In the genomic region with DNA sequence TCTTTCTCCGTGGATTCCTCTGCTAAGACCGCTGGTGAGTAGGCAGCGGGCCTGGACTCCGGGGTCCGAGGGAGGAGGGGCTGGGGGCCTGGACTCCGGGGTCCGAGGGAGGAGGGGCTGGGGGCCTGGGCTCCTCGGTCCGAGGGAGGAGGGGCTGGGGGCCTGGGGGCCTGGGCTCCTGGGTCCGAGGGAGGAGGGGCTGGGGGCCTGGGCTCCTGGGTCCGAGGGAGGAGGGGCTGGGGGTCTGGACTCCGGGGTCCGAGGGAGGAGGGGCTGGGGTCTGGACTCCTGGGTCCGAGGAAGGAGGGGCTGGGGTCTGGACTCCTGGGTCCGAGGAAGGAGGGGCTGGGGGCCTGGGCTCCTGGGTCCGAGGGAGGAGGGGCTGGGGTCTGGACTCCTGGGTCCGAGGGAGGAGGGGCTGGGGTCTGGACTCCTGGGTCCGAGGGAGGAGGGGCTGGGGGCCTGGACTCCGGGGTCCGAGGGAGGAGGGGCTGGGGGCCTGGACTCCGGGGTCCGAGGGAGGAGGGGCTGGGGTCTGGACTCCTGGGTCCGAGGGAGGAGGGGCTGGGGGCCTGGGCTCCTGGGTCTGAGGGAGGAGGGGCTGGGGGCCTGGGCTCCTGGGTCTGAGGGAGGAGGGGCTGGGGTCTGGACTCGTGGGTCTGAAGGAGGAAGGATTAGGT, we compare ENCODE assay signal across 8 cellular contexts. TPM values are rescaled to one million over a fixed set of nuclear protein-coding genes. Genes with fewer than 3 reads are reported as not detected.
DNase-seq lines count a peak whose midpoint lies in the region; ATAC-seq and TF ChIP-seq lines count a peak whose summit lies in the region.
"Not testable (repeated sequence)": the region's sequence is repeated elsewhere in the genome, so short reads cannot be mapped to it uniquely, and the experiment has no call there.
"Had no signal": no experiment of that assay in that cellular context is flagged by ENCODE, and none has a peak within 500 bp of the region (broad histone marks: within the 10 kb centered on the region; RNA-seq: fewer than 3 reads in every experiment).

No MANE protein-coding gene starts in this region.

- not testable (repeated sequence) for H3K27me3 ChIP-seq in A673 (replicated peaks; ENCODE audit: insufficient read depth, low read depth, low read length, poor library complexity); endodermal cell (ENCODE audit: control insufficient read depth, insufficient read depth, low read length, poor library complexity, severe bottlenecking)
- H3K27me3 ChIP-seq in gastrocnemius medialis: peaks cover 6 to 34% (median 23%) of the 10 kb centered on the region in 3 donors

- H3K4me3 ChIP-seq in A673 (ENCODE audit: low read depth, low read length, poor library complexity, severe bottlenecking): peak overlapping the region; percentile 70
- H3K4me3 ChIP-seq in Jurkat, Clone E6-1 (ENCODE audit: low read length): peak overlapping the region; percentile 80
- H3K4me3 ChIP-seq in endodermal cell (ENCODE audit: low read length): peak overlapping the region; percentile 95
- H3K4me3 ChIP-seq in lower leg skin (ENCODE audit: low read depth, poor library complexity, severe bottlenecking): peak overlapping the region; percentile 56
- H3K4me3 ChIP-seq in gastrocnemius medialis: peak overlapping the region; percentile 64 to 70 (median 67)

- in situ Hi-C loops in gastrocnemius medialis (cut with MboI; ENCODE audit: low sequenced_read_pairs in 4 of 4): not testable (repeated sequence)

- H3K9me3 ChIP-seq in A673 (ENCODE audit: low read depth, low read length, poor library complexity, severe bottlenecking); endodermal cell (ENCODE audit: control insufficient read depth, low read length); gastrocnemius medialis: not testable (repeated sequence)

- peak overlapping the region; percentile 87 for H3K27ac Mint-ChIP-seq in activated T-helper 2 cell treated with anti-CD3 and anti-CD28 coated beads, Interferon-gamma antibody, Interleukin-2, Interleukin-4, amounts not matched to agents 10 μg/mL and 5 μg/mL and 100 μg/mL, durations not matched to agents 14 hours and 24 hours and 36 hours
- H3K27ac Mint-ChIP-seq in endodermal cell: peak overlapping the region; percentile 81

- POLR2A ChIA-PET in A673 (lab: Charles Lee; ENCODE audit: low non-redundant PET): not testable (repeated sequence)

- H3K4me3 Mint-ChIP-seq in activated T-helper 2 cell treated with anti-CD3 and anti-CD28 coated beads, Interferon-gamma antibody, Interleukin-2, Interleukin-4, amounts not matched to agents 10 μg/mL and 5 μg/mL and 100 μg/mL, durations not matched to agents 14 hours and 24 hours and 36 hours (ENCODE audit: low read depth): peak overlapping the region; percentile 98
- H3K4me3 Mint-ChIP-seq in endodermal cell: peak overlapping the region; percentile 98

- H3K4me1 Mint-ChIP-seq in activated T-helper 2 cell treated with anti-CD3 and anti-CD28 coated beads, Interferon-gamma antibody, Interleukin-2, Interleukin-4, amounts not matched to agents 10 μg/mL and 5 μg/mL and 100 μg/mL, durations not matched to agents 14 hours and 24 hours and 36 hours (ENCODE audit: low read depth): peaks cover 50% of the 10 kb centered on the region
- H3K4me1 Mint-ChIP-seq in endodermal cell: peaks cover 16% of the 10 kb centered on the region

- CTCF ChIA-PET in A673 (lab: Charles Lee): not testable (repeated sequence)

- WGBS in endodermal cell (ENCODE audit: insufficient coverage in 1 of 2, insufficient read length in 1 of 2), 2 experiments: 10 to 30% methylated on average over 2 to 11 of the region's 24 CpGs
- WGBS in lower leg skin, 2 donors: 15 to 24% methylated on average over 6 to 15 of the region's 24 CpGs

- not testable (repeated sequence) for ATAC-seq in gastrocnemius medialis

- DNase-seq in A673 (ENCODE audit: low spot score); Jurkat, Clone E6-1 (ENCODE audit: low read depth, low spot score); activated T-helper 2 cell treated with anti-CD3 and anti-CD28 coated beads, Interferon-gamma antibody, Interleukin-2, Interleukin-4, amounts not matched to agents 10 μg/mL and 5 μg/mL and 100 μg/mL, durations not matched to agents 14 hours and 24 hours and 36 hours (ENCODE audit: low spot score); lower leg skin (ENCODE audit: low spot score in 2 of 2); gastrocnemius medialis: not testable (repeated sequence)
- peak; percentile 47 for DNase-seq in endodermal cell

- TF ChIP-seq CTCF in A673 (conservative IDR thresholded peaks at IDR 0.05; ENCODE audit: low read depth, low read length); endodermal cell (conservative IDR thresholded peaks at IDR 0.05); lower leg skin (IDR thresholded peaks at IDR 0.05); gastrocnemius medialis (IDR thresholded peaks at IDR 0.05 in 4 of 5, conservative IDR thresholded peaks at IDR 0.05 in 1 of 5): not testable (repeated sequence)

- not testable (repeated sequence) for BruUV-seq in A673 (replicated peaks; lab: Mats Ljungman, UMichigan)

- not testable (repeated sequence) for H3K36me3 ChIP-seq in A673 (ENCODE audit: insufficient read depth, low read length, poor library complexity, severe bottlenecking); gastrocnemius medialis
- H3K36me3 ChIP-seq in endodermal cell (ENCODE audit: control insufficient read depth, insufficient read depth, low read length): peaks cover 39% of the 10 kb centered on the region

- H3K27me3 Mint-ChIP-seq in activated T-helper 2 cell treated with anti-CD3 and anti-CD28 coated beads, Interferon-gamma antibody, Interleukin-2, Interleukin-4, amounts not matched to agents 10 μg/mL and 5 μg/mL and 100 μg/mL, durations not matched to agents 14 hours and 24 hours and 36 hours (ENCODE audit: low read depth); endodermal cell (ENCODE audit: insufficient read depth): not testable (repeated sequence)

- TF ChIP-seq POLR2A in lower leg skin (IDR thresholded peaks at IDR 0.05); gastrocnemius medialis (IDR thresholded peaks at IDR 0.05): not testable (repeated sequence)

- H3K27ac ChIP-seq in A673 (ENCODE audit: low read depth, low read length, poor library complexity, severe bottlenecking) (peak overlapping the region; percentile 96), endodermal cell (ENCODE audit: low read depth, low read length) (peak overlapping the region; percentile 88), gastrocnemius medialis (peak overlapping the region; percentile 83 to 92 (median 86))

- H3K36me3 Mint-ChIP-seq in activated T-helper 2 cell treated with anti-CD3 and anti-CD28 coated beads, Interferon-gamma antibody, Interleukin-2, Interleukin-4, amounts not matched to agents 10 μg/mL and 5 μg/mL and 100 μg/mL, durations not matched to agents 14 hours and 24 hours and 36 hours (ENCODE audit: low read depth): peaks cover 34% of the 10 kb centered on the region
- H3K36me3 Mint-ChIP-seq in endodermal cell (ENCODE audit: low read depth): peaks cover 35% of the 10 kb centered on the region

- H3K4me1 ChIP-seq in A673 (ENCODE audit: insufficient read depth, low read length, poor library complexity, severe bottlenecking) (peaks cover 16% of the 10 kb centered on the region), gastrocnemius medialis (peaks cover 4 to 16% of the 10 kb centered on the region in 2 donors)
- H3K4me1 ChIP-seq in endodermal cell (ENCODE audit: control insufficient read depth, insufficient read depth, low read length): not testable (repeated sequence)

- peak overlapping the region; percentile 97 for H3K9ac ChIP-seq in endodermal cell (ENCODE audit: extremely low read depth, low read length, poor library complexity, severe bottlenecking)

- H3K9me3 Mint-ChIP-seq in activated T-helper 2 cell treated with anti-CD3 and anti-CD28 coated beads, Interferon-gamma antibody, Interleukin-2, Interleukin-4, amounts not matched to agents 10 μg/mL and 5 μg/mL and 100 μg/mL, durations not matched to agents 14 hours and 24 hours and 36 hours; endodermal cell: not testable (repeated sequence)

- intact Hi-C loops in A673 (cut with micrococcal nuclease; ENCODE audit: unreplicated experiment); lower leg skin (cut with DNase I; ENCODE audit: low total_unique reads); gastrocnemius medialis (cut with DNase I; ENCODE audit: low total_unique reads): not testable (repeated sequence)
- intact Hi-C loops in activated T-helper 2 cell treated with anti-CD3 and anti-CD28 coated beads, Interferon-gamma antibody, Interleukin-2, Interleukin-4, amounts not matched to agents 10 μg/mL and 5 μg/mL and 100 μg/mL, durations not matched to agents 14 hours and 24 hours and 36 hours (cut with micrococcal nuclease): loop anchor here (1.0 to 5.0 kb wide), 6 partner anchors 9 to 1683 kb away; partner anchors contain the start of genes LENG9, NDUFA3, OSCAR and TSEN34

RNA-seq across cellular contexts. Expression of gene MYADM, which starts 2.3 kb away (rescaled TPM):
- total RNA-seq in A673 (2021) (51.3 and 53.2 TPM in 2 replicates), endodermal cell (100 to 1,000 TPM; 112 to 157 TPM), lower leg skin (10 to 100 TPM; 20.4 to 49.2 (median 33.6) TPM), gastrocnemius medialis (10 to 100 TPM in 2 of 4 donors, 1 to 10 TPM in 2; 4.5 to 12.6 (median 8.8) TPM)
- polyA plus RNA-seq in Jurkat, Clone E6-1 (2012; ENCODE audit: insufficient read depth, insufficient read length): 16.6 TPM
- 96.3 and 102 TPM in 2 replicates for total RNA-seq in activated T-helper 2 cell treated with anti-CD3 and anti-CD28 coated beads, Interferon-gamma antibody, Interleukin-2, Interleukin-4, amounts not matched to agents 10 μg/mL and 5 μg/mL and 100 μg/mL, durations not matched to agents 14 hours and 24 hours and 36 hours
- polyA plus RNA-seq in endodermal cell (2013, experiment 1 of 2): 65.5 TPM
- 69.2 TPM for polyA plus RNA-seq in endodermal cell (2013, experiment 2 of 2)

RNA-seq across cellular contexts. Expression of gene PRKCG, which starts 12.1 kb away (rescaled TPM):
- total RNA-seq in A673 (2021): 0.57 and 0.84 TPM in 2 replicates
- 0.74 TPM for polyA plus RNA-seq in Jurkat, Clone E6-1 (2012; ENCODE audit: insufficient read depth, insufficient read length)
- total RNA-seq in activated T-helper 2 cell treated with anti-CD3 and anti-CD28 coated beads, Interferon-gamma antibody, Interleukin-2, Interleukin-4, amounts not matched to agents 10 μg/mL and 5 μg/mL and 100 μg/mL, durations not matched to agents 14 hours and 24 hours and 36 hours: not detected in 2 replicates
- 1 to 10 TPM; 2.7 to 5.6 TPM for total RNA-seq in endodermal cell
- 10.6 TPM for polyA plus RNA-seq in endodermal cell (2013, experiment 1 of 2)
- polyA plus RNA-seq in endodermal cell (2013, experiment 2 of 2): 8.2 TPM
- total RNA-seq in lower leg skin: not detected
- not detected for total RNA-seq in gastrocnemius medialis
- total RNA-seq: foreskin keratinocyte had no signal

RNA-seq across cellular contexts. Expression of gene CACNG7, which starts 39.1 kb away (rescaled TPM):
- total RNA-seq in A673 (2021) (not detected in 2 replicates), endodermal cell (1 to 10 TPM; 2.7 to 3.4 TPM), lower leg skin (not detected), gastrocnemius medialis (not detected)
- polyA plus RNA-seq in Jurkat, Clone E6-1 (2012; ENCODE audit: insufficient read depth, insufficient read length): not detected
- not detected in 2 replicates for total RNA-seq in activated T-helper 2 cell treated with anti-CD3 and anti-CD28 coated beads, Interferon-gamma antibody, Interleukin-2, Interleukin-4, amounts not matched to agents 10 μg/mL and 5 μg/mL and 100 μg/mL, durations not matched to agents 14 hours and 24 hours and 36 hours
- polyA plus RNA-seq in endodermal cell (2013, experiment 1 of 2): 48.2 TPM
- 46.4 TPM for polyA plus RNA-seq in endodermal cell (2013, experiment 2 of 2)
- total RNA-seq: foreskin keratinocyte, posterior vena cava had no signal
- polyA plus RNA-seq: foreskin keratinocyte had no signal

RNA-seq across cellular contexts. Expression of gene NLRP12, which starts 45.8 kb away (rescaled TPM):
- not detected in 2 replicates for total RNA-seq in A673 (2021)
- polyA plus RNA-seq in Jurkat, Clone E6-1 (2012; ENCODE audit: insufficient read depth, insufficient read length): not detected
- total RNA-seq in activated T-helper 2 cell treated with anti-CD3 and anti-CD28 coated beads, Interferon-gamma antibody, Interleukin-2, Interleukin-4, amounts not matched to agents 10 μg/mL and 5 μg/mL and 100 μg/mL, durations not matched to agents 14 hours and 24 hours and 36 hours: not detected in 2 replicates
- total RNA-seq in endodermal cell: 1 to 10 TPM in 1 of 2 donors, under 1 TPM in 1; 0.20 to 2.6 TPM
- 0.46 TPM for polyA plus RNA-seq in endodermal cell (2013, experiment 1 of 2)
- 0.58 TPM for polyA plus RNA-seq in endodermal cell (2013, experiment 2 of 2)
- total RNA-seq in lower leg skin: under 1 TPM in 2 of 4 donors, not detected in 2; 0.04 to 0.23 TPM
- under 1 TPM in 3 of 4 donors, not detected in 1; 0.31 to 0.52 (median 0.35) TPM for total RNA-seq in gastrocnemius medialis
- total RNA-seq: foreskin keratinocyte had no signal
- polyA plus RNA-seq: foreskin keratinocyte had no signal
